ENCODE assay signal across 25 cellular contexts in the genomic region with DNA sequence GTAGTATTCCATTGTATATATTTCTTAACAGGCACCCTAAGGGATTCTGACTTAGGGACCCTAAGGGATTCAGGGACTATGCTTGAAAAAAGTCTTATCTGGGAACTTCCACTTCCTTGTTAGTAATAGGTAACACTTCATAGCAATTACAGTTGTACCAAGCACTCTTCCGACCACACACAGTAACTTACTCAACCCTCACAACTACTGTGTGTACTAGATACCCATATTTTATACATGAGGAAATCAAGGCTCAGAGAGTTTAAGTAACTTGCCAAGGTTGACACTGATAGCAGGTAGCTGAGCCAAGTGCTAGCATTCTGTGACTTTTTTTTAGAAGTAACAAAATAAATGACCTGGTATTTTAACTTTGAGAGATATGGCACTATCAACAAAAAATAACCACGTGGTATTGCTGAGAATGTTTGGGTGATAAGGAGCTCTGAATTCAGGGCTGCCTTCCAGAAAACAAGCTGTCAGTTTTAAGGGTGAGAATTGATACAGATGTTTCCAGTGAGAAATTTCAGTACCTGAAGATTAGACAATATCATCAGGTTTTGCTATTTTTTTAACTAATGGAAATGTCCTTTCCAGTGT.
"Had no signal": no experiment of that assay in that cellular context is flagged by ENCODE, and none has a peak within 500 bp of the region (broad histone marks: within the 10 kb centered on the region; RNA-seq: fewer than 3 reads in every experiment).

No MANE protein-coding gene starts in this region.

- H3K4me1 ChIP-seq: parathyroid adenoma, psoas muscle, right lobe of liver, sigmoid colon, stomach, thyroid gland, tibial nerve, upper lobe of left lung, vagina had no signal

- H3K27ac ChIP-seq: neutrophil, parathyroid adenoma, psoas muscle, right lobe of liver, sigmoid colon, stomach, thoracic aorta, thyroid gland, tibial nerve, upper lobe of left lung, vagina had no signal

- H3K27me3 ChIP-seq: neutrophil, right lobe of liver, sigmoid colon, stomach, thyroid gland, tibial nerve, upper lobe of left lung, vagina had no signal

- FAIRE-seq: small intestine, urothelium cell line had no signal

- H3K9me3 ChIP-seq: neutrophil, psoas muscle, right lobe of liver, sigmoid colon, stomach, thoracic aorta, thyroid gland, tibial nerve, upper lobe of left lung, vagina had no signal

- H3K4me3 ChIP-seq: psoas muscle, right lobe of liver, sigmoid colon, stomach, thoracic aorta, thyroid gland, tibial nerve, upper lobe of left lung, vagina had no signal

- ATAC-seq: natural killer cell treated with Interleukin-12 subunit alpha and Interleukin-12 subunit beta and Interleukin-15 and Interleukin-18, amount 100 ng/mL, for 72 hours; psoas muscle; stimulated activated effector memory CD8-positive, alpha-beta T cell treated with anti-CD3 and anti-CD28 coated beads, Interleukin-12 subunit alpha, Interleukin-12 subunit beta, amount 100 ng/mL, for 72 hours; stimulated activated naive B cell treated with anti-CD40 and anti-IgM and Interleukin-4, amounts not matched to agents 10 μg/mL and 1 μg/mL and 100 μg/mL, for 72 hours had no signal

- DNase-seq: nephron progenitor cell; nucleus accumbens; posterior cingulate gyrus; psoas muscle; right cardiac atrium; right lobe of liver; sigmoid colon; stimulated activated CD4-positive, alpha-beta T cell treated with anti-CD3 and anti-CD28 coated beads, Interleukin-15, amount 100 ng/mL, for 24 hours; stimulated activated CD4-positive, alpha-beta T cell treated with anti-CD3 and anti-CD28 coated beads, Interleukin-2, amount 100 ng/mL, for 24 hours; stimulated activated CD4-positive, alpha-beta T cell treated with anti-CD3 and anti-CD28 coated beads, Interleukin-2, amount 100 ng/mL, for 48 hours; stimulated activated CD4-positive, alpha-beta T cell treated with anti-CD3 and anti-CD28 coated beads, Interleukin-4, amount 100 ng/mL, for 24 hours; stimulated activated naive B cell treated with anti-CD40 and anti-IgM and Interleukin-4, amounts not matched to agents 10 μg/mL and 1 μg/mL and 100 μg/mL, for 72 hours; stimulated activated naive CD4-positive, alpha-beta T cell treated with Interleukin-2 at 50 U/mL for 16 hours; stomach; thyroid gland; upper lobe of left lung had no signal

- H3K36me3 ChIP-seq: neutrophil, right lobe of liver, sigmoid colon, stomach, thoracic aorta, thyroid gland, upper lobe of left lung, vagina had no signal
